ENCODE assay signal across 17 cellular contexts in genomic region chr5:55022454-55022853, GRCh38. TPM values are rescaled to one million over a fixed set of nuclear protein-coding genes. Genes with fewer than 3 reads are reported as not detected.
"Had no signal": no experiment of that assay in that cellular context is flagged by ENCODE, and none has a peak within 500 bp of the region (broad histone marks: within the 10 kb centered on the region; RNA-seq: fewer than 3 reads in every experiment).

No MANE protein-coding gene starts in this region.

- H3K27ac ChIP-seq: breast epithelium, dorsolateral prefrontal cortex, esophagus squamous epithelium, lower lobe of right lung, transverse colon had no signal

- H3K4me3 ChIP-seq: breast epithelium, dorsolateral prefrontal cortex, esophagus squamous epithelium, lower lobe of right lung, smooth muscle cell, transverse colon had no signal

- H3K27ac Mint-ChIP-seq: mesothelial cell of epicardium; stimulated activated memory B cell treated with anti-CD40 and anti-IgM and Interleukin-4, amounts not matched to agents 10 μg/mL and 1 μg/mL and 100 μg/mL, for 72 hours had no signal

- H3K9me3 Mint-ChIP-seq: mesothelial cell of epicardium had no signal

- H3K4me3 Mint-ChIP-seq: mesothelial cell of epicardium; stimulated activated memory B cell treated with anti-CD40 and anti-IgM and Interleukin-4, amounts not matched to agents 10 μg/mL and 1 μg/mL and 100 μg/mL, for 72 hours had no signal

- DNase-seq: activated CD4-positive, alpha-beta T cell treated with anti-CD3 and anti-CD28 coated beads for 4 hours; aorta; dorsolateral prefrontal cortex; esophagus squamous epithelium; foreskin fibroblast; left cardiac atrium; lower lobe of right lung; nucleus accumbens; right cardiac atrium; transverse colon had no signal

- H3K27me3 ChIP-seq: breast epithelium, transverse colon had no signal

- H3K4me1 Mint-ChIP-seq: mesothelial cell of epicardium had no signal

- H3K36me3 ChIP-seq: breast epithelium, esophagus squamous epithelium, lower lobe of right lung, transverse colon had no signal

- H3K9me3 ChIP-seq: breast epithelium, esophagus squamous epithelium, lower lobe of right lung, transverse colon had no signal

- H3K4me1 ChIP-seq: breast epithelium, esophagus squamous epithelium, lower lobe of right lung, transverse colon had no signal

- ATAC-seq: activated naive CD4-positive, alpha-beta T cell treated with anti-CD3 and anti-CD28 coated beads, Interleukin-2, amount 50 U/mL, for 72 hours; left cardiac atrium; lower lobe of right lung; right cardiac atrium; stimulated activated memory B cell treated with anti-CD40 and anti-IgM and Interleukin-4, amounts not matched to agents 10 μg/mL and 1 μg/mL and 100 μg/mL, for 72 hours had no signal

- H3K36me3 Mint-ChIP-seq: mesothelial cell of epicardium; stimulated activated memory B cell treated with anti-CD40 and anti-IgM and Interleukin-4, amounts not matched to agents 10 μg/mL and 1 μg/mL and 100 μg/mL, for 72 hours had no signal

- H3K4me2 ChIP-seq: smooth muscle cell had no signal

RNA-seq across cellular contexts. Expression of gene GZMK, which starts 1.6 kb away (rescaled TPM):
- total RNA-seq: mesothelial cell of epicardium, SK-MEL-5, smooth muscle cell had no signal
- polyA plus RNA-seq: smooth muscle cell had no signal

RNA-seq across cellular contexts. Expression of gene ESM1, which starts 37.1 kb away (rescaled TPM):
- total RNA-seq: activated naive CD4-positive, alpha-beta T cell treated with anti-CD3 and anti-CD28 coated beads, Interleukin-2, amount 50 U/mL, for 72 hours; mesothelial cell of epicardium; SK-MEL-5; smooth muscle cell; subcutaneous adipose tissue; transverse colon had no signal
- polyA plus RNA-seq: smooth muscle cell had no signal
